In genomic region chr9:37028425-37029031, GRCh38 we compare ENCODE assay signal across 18 cellular contexts. TPM values are rescaled to one million over a fixed set of nuclear protein-coding genes. Genes with fewer than 3 reads are reported as not detected.
DNase-seq lines count a peak whose midpoint lies in the region; ATAC-seq and TF ChIP-seq lines count a peak whose summit lies in the region.
"Had no signal": no experiment of that assay in that cellular context is flagged by ENCODE, and none has a peak within 500 bp of the region (broad histone marks: within the 10 kb centered on the region; RNA-seq: fewer than 3 reads in every experiment).

No MANE protein-coding gene starts in this region.

- no TSS peak for BruUV-seq in PC-3 (replicated peaks; lab: Mats Ljungman, UMichigan)

- peak overlapping the region; percentile 91 for H3K4me2 ChIP-seq in GM23338
- no peak overlapping the region for H3K4me2 ChIP-seq in PC-3 (ENCODE audit: low read length)

- CTCF ChIA-PET in CD8-positive, alpha-beta memory T cell (lab: Charles Lee), result no interaction called here
- CTCF ChIA-PET in PC-3 (lab: Charles Lee), result no interaction called here

- H3K27ac ChIP-seq in CD8-positive, alpha-beta memory T cell (ENCODE audit: low read depth, low read length), result no peak overlapping the region
- H3K27ac ChIP-seq in GM23338 (ENCODE audit: low read depth) (no peak overlapping the region), PC-3 (ENCODE audit: low read length) (no peak overlapping the region)
- H3K27ac ChIP-seq: parathyroid adenoma, RWPE1, transverse colon had no signal

- H3F3A ChIP-seq in GM23338 (replicated peaks; ENCODE audit: low read depth) (peaks cover 18% of the 10 kb centered on the region), PC-3 (ENCODE audit: low read length, unreplicated experiment) (no peaks in the 10 kb centered on the region)

- TF ChIP-seq CTCF in GM23338 (conservative IDR thresholded peaks at IDR 0.05; ENCODE audit: low read depth in 2 of 2) (no peak), PC-3 (conservative IDR thresholded peaks at IDR 0.05; ENCODE audit: low read depth, low read length) (no peak)

- H3K36me3 ChIP-seq in CD8-positive, alpha-beta memory T cell (ENCODE audit: insufficient read depth, low read length), result no peaks in the 10 kb centered on the region
- H3K36me3 ChIP-seq in GM23338 (ENCODE audit: insufficient read depth), result no peaks in the 10 kb centered on the region; the same call in 1 of the 2 replicates
- no peaks in the 10 kb centered on the region for H3K36me3 ChIP-seq in PC-3 (ENCODE audit: low read depth, low read length)
- H3K36me3 ChIP-seq: HAP-1, MG63, transverse colon had no signal

- H3K9me2 ChIP-seq in GM23338 (ENCODE audit: insufficient read depth) (no peaks in the 10 kb centered on the region), PC-3 (replicated peaks; ENCODE audit: low read length) (no peaks in the 10 kb centered on the region)

- peaks cover 7% of the 10 kb centered on the region for H4K20me1 ChIP-seq in GM23338 (replicated peaks; ENCODE audit: insufficient read depth)
- no peaks in the 10 kb centered on the region for H4K20me1 ChIP-seq in PC-3 (ENCODE audit: low read length)

- POLR2A ChIA-PET in CD8-positive, alpha-beta memory T cell (lab: Charles Lee), result no interaction called here
- POLR2A ChIA-PET in PC-3 (lab: Charles Lee; ENCODE audit: unreplicated experiment), result no interaction called here

- peaks cover 28 to 60% (median 41%) of the 10 kb centered on the region in 3 donors for H3K4me1 Mint-ChIP-seq in CD8-positive, alpha-beta memory T cell
- H3K4me1 Mint-ChIP-seq in GM23338, result peaks cover 40% of the 10 kb centered on the region
- H3K4me1 Mint-ChIP-seq in activated naive CD8-positive, alpha-beta T cell (ENCODE audit: low read depth), result peaks cover 38% of the 10 kb centered on the region
- peaks cover 12 to 14% of the 10 kb centered on the region in 2 donors for H3K4me1 Mint-ChIP-seq in natural killer cell treated with Interleukin-12 subunit alpha and Interleukin-12 subunit beta and Interleukin-15 and Interleukin-18, amount 100 ng/mL, for 72 hours (ENCODE audit: low read depth in 2 of 2)

- no peak overlapping the region for H3K4me3 ChIP-seq in CD8-positive, alpha-beta memory T cell (ENCODE audit: low read length)
- H3K4me3 ChIP-seq in GM23338, result peak overlapping the region; percentile 75
- no peak overlapping the region for H3K4me3 ChIP-seq in PC-3 (ENCODE audit: low read length)

- H3K9me3 ChIP-seq in CD8-positive, alpha-beta memory T cell (ENCODE audit: low read length), result no peaks in the 10 kb centered on the region
- no peaks in the 10 kb centered on the region for H3K9me3 ChIP-seq in PC-3 (ENCODE audit: low read length)
- H3K9me3 ChIP-seq: HAP-1, MG63, transverse colon had no signal

- ATAC-seq in GM23338 (no peak; the same call in 2 of the 3 replicates), GM18519 (IDR thresholded peaks at IDR 0.05; ENCODE audit: low FRiP score, unreplicated experiment) (no peak), PC-3 (no peak), HG03565 (IDR thresholded peaks at IDR 0.05; ENCODE audit: unreplicated experiment) (no peak)
- no peak for ATAC-seq in natural killer cell treated with Interleukin-12 subunit alpha and Interleukin-12 subunit beta and Interleukin-15 and Interleukin-18, amount 100 ng/mL, for 72 hours

- H3K4me3 Mint-ChIP-seq in CD8-positive, alpha-beta memory T cell, result peak overlapping the region in 4 of 7 donors; percentile 32 to 62 (median 50)
- peak overlapping the region; percentile 82 for H3K4me3 Mint-ChIP-seq in GM23338
- peak overlapping the region; percentile 71 for H3K4me3 Mint-ChIP-seq in activated naive CD8-positive, alpha-beta T cell
- H3K4me3 Mint-ChIP-seq in natural killer cell treated with Interleukin-12 subunit alpha and Interleukin-12 subunit beta and Interleukin-15 and Interleukin-18, amount 100 ng/mL, for 72 hours, result no peak overlapping the region

- H3K9ac ChIP-seq in PC-3 (ENCODE audit: low read length), result no peak overlapping the region
- H3K9ac ChIP-seq: parathyroid adenoma had no signal

- H3K9me3 Mint-ChIP-seq in CD8-positive, alpha-beta memory T cell, result peaks cover 0 to 4% (median 1%) of the 10 kb centered on the region in 5 donors
- peaks cover 3% of the 10 kb centered on the region; the same call in 1 of the 3 replicates for H3K9me3 Mint-ChIP-seq in GM23338
- no peaks in the 10 kb centered on the region for H3K9me3 Mint-ChIP-seq in activated naive CD8-positive, alpha-beta T cell (ENCODE audit: low read depth)
- H3K9me3 Mint-ChIP-seq in natural killer cell treated with Interleukin-12 subunit alpha and Interleukin-12 subunit beta and Interleukin-15 and Interleukin-18, amount 100 ng/mL, for 72 hours, result no peaks in the 10 kb centered on the region
- H3K9me3 Mint-ChIP-seq: activated T-helper 2 cell treated with anti-CD3 and anti-CD28 coated beads, Interferon-gamma antibody, Interleukin-2, Interleukin-4, amounts not matched to agents 10 μg/mL and 5 μg/mL and 100 μg/mL, durations not matched to agents 14 hours and 24 hours and 36 hours; T-helper 2 cell treated with Interferon-gamma antibody and Interleukin-4, amounts not matched to agents 5 μg/mL and 100 μg/mL, for 36 hours had no signal

- H3K4me1 ChIP-seq in CD8-positive, alpha-beta memory T cell (ENCODE audit: insufficient read depth, low read length), result peaks cover 53% of the 10 kb centered on the region
- H3K4me1 ChIP-seq in GM23338 (ENCODE audit: insufficient read depth) (peaks cover 56% of the 10 kb centered on the region), PC-3 (ENCODE audit: insufficient read depth, low read length) (no peaks in the 10 kb centered on the region)
- H3K4me1 ChIP-seq: parathyroid adenoma had no signal

- peaks cover 87% of the 10 kb centered on the region for H3K27me3 ChIP-seq in CD8-positive, alpha-beta memory T cell (ENCODE audit: insufficient read depth, low read length, poor library complexity, severe bottlenecking)
- H3K27me3 ChIP-seq in GM23338 (ENCODE audit: insufficient read depth), result peaks cover 98% of the 10 kb centered on the region
- peaks cover 20% of the 10 kb centered on the region for H3K27me3 ChIP-seq in PC-3 (ENCODE audit: low read length)

- intact Hi-C loops in PC-3 (cut with micrococcal nuclease), result no loop called here

- peak overlapping the region in 1 of 8 donors; percentile 78 for H3K27ac Mint-ChIP-seq in CD8-positive, alpha-beta memory T cell
- no peak overlapping the region for H3K27ac Mint-ChIP-seq in GM23338
- no peak overlapping the region for H3K27ac Mint-ChIP-seq in activated naive CD8-positive, alpha-beta T cell
- no peak overlapping the region for H3K27ac Mint-ChIP-seq in natural killer cell treated with Interleukin-12 subunit alpha and Interleukin-12 subunit beta and Interleukin-15 and Interleukin-18, amount 100 ng/mL, for 72 hours
- H3K27ac Mint-ChIP-seq: activated CD4-positive, alpha-beta T cell treated with anti-CD3 and anti-CD28 coated beads, Interleukin-2, amount 10 ng/mL, durations not matched to agents 24 days and 14 days; activated T-helper 2 cell treated with anti-CD3 and anti-CD28 coated beads, Interferon-gamma antibody, Interleukin-2, Interleukin-4, amounts not matched to agents 10 μg/mL and 5 μg/mL and 100 μg/mL, durations not matched to agents 14 hours and 24 hours and 36 hours; T-helper 2 cell treated with Interferon-gamma antibody and Interleukin-4, amounts not matched to agents 5 μg/mL and 100 μg/mL, for 36 hours had no signal

- H3K27me3 Mint-ChIP-seq in CD8-positive, alpha-beta memory T cell, result peaks cover 84 to 93% of the 10 kb centered on the region in 2 donors
- peaks cover 98% of the 10 kb centered on the region for H3K27me3 Mint-ChIP-seq in GM23338 (ENCODE audit: insufficient read depth, low read depth, poor library complexity)
- peaks cover 44% of the 10 kb centered on the region for H3K27me3 Mint-ChIP-seq in activated naive CD8-positive, alpha-beta T cell
- H3K27me3 Mint-ChIP-seq in natural killer cell treated with Interleukin-12 subunit alpha and Interleukin-12 subunit beta and Interleukin-15 and Interleukin-18, amount 100 ng/mL, for 72 hours, result peaks cover 49 to 66% of the 10 kb centered on the region in 2 donors

- H2AFZ ChIP-seq in GM23338 (peak overlapping the region; percentile 99; the same call in 1 of the 2 replicates), PC-3 (ENCODE audit: low read length) (no peak overlapping the region)

- no peaks in the 10 kb centered on the region for H3K79me2 ChIP-seq in GM23338 (replicated peaks; ENCODE audit: insufficient read depth)
- no peaks in the 10 kb centered on the region for H3K79me2 ChIP-seq in PC-3 (ENCODE audit: low read length)
- H3K79me2 ChIP-seq: parathyroid adenoma had no signal

- H3K36me3 Mint-ChIP-seq in CD8-positive, alpha-beta memory T cell, result no peaks in the 10 kb centered on the region
- peaks cover 2% of the 10 kb centered on the region; the same call in 1 of the 3 replicates for H3K36me3 Mint-ChIP-seq in GM23338 (ENCODE audit: low read depth)
- H3K36me3 Mint-ChIP-seq in activated naive CD8-positive, alpha-beta T cell, result no peaks in the 10 kb centered on the region
- no peaks in the 10 kb centered on the region for H3K36me3 Mint-ChIP-seq in natural killer cell treated with Interleukin-12 subunit alpha and Interleukin-12 subunit beta and Interleukin-15 and Interleukin-18, amount 100 ng/mL, for 72 hours

- DNase-seq in CD8-positive, alpha-beta memory T cell, result no peak
- DNase-seq in GM23338 (ENCODE audit: low spot score) (peak; percentile 56), PC-3 (no peak)
- peak; percentile 51 for DNase-seq in natural killer cell treated with Interleukin-12 subunit alpha and Interleukin-12 subunit beta and Interleukin-15 and Interleukin-18, amount 100 ng/mL, for 72 hours (ENCODE audit: low spot score)
- no peak for DNase-seq in stimulated activated CD4-positive, alpha-beta T cell treated with anti-CD3 and anti-CD28 coated beads, Interleukin-4, amount 100 ng/mL, for 1 hour
- DNase-seq: activated CD4-positive, alpha-beta T cell treated with anti-CD3 and anti-CD28 coated beads, Interleukin-2, amount 10 ng/mL, durations not matched to agents 24 days and 14 days; DND-41; MG63; transverse colon had no signal

TF ChIP-seq in GM23338, 12 proteins besides CTCF, POLR2A, EP300 and RAD21 (continues in another document):
- TF ChIP-seq ZNF331 (CRISPR knock-in tag; IDR thresholded peaks at IDR 0.05; ENCODE audit: low read depth), result no peak
- peak; percentile 79 for TF ChIP-seq EZH2 (IDR thresholded peaks at IDR 0.05; ENCODE audit: low read depth, unreplicated experiment)
- peak; percentile 69 for TF ChIP-seq EZH2phosphoT487 (IDR thresholded peaks at IDR 0.05; ENCODE audit: unreplicated experiment)

RNA-seq across cellular contexts. Expression of gene PAX5, which starts 5.5 kb away (rescaled TPM):
- total RNA-seq in CD8-positive, alpha-beta memory T cell, result under 1 TPM; 0.18 to 0.29 TPM
- polyA plus RNA-seq in CD8-positive, alpha-beta memory T cell, result not detected
- 0.17 and 0.27 TPM in 2 replicates for total RNA-seq in GM23338 (2014; rRNA removed; shearing (Covaris generic))
- polyA plus RNA-seq in GM23338 (2016; fragmentation: Nextera tagmentation; extraction: Ambion mirVana), result 0.30 and 0.60 TPM in 2 replicates
- 1 to 10 TPM in 1 of 2 donors, under 1 TPM in 1; 0.29 to 2.1 TPM for total RNA-seq in natural killer cell treated with Interleukin-12 subunit alpha and Interleukin-12 subunit beta and Interleukin-15 and Interleukin-18, amount 100 ng/mL, for 72 hours
- total RNA-seq in PC-3 (2014; rRNA removed), result 0.52 TPM in 1 of 2 replicates, not detected in the other
- total RNA-seq: dermis microvascular lymphatic vessel endothelial cell had no signal

Comparison
In these comparisons a context has a peak if more than half of its experiments do, and no peak if none do; other contexts are left out.
1. DNase-seq: peak in GM23338 (single experiment) and natural killer cell treated with Interleukin-12 subunit alpha and Interleukin-12 subunit beta and Interleukin-15 and Interleukin-18, amount 100 ng/mL, for 72 hours (single experiment); none in CD8-positive, alpha-beta memory T cell (0 of 5), PC-3 (single experiment) and stimulated activated CD4-positive, alpha-beta T cell treated with anti-CD3 and anti-CD28 coated beads, Interleukin-4, amount 100 ng/mL, for 1 hour (single experiment).